ENCODE assay signal across 8 cellular contexts in the genomic region with DNA sequence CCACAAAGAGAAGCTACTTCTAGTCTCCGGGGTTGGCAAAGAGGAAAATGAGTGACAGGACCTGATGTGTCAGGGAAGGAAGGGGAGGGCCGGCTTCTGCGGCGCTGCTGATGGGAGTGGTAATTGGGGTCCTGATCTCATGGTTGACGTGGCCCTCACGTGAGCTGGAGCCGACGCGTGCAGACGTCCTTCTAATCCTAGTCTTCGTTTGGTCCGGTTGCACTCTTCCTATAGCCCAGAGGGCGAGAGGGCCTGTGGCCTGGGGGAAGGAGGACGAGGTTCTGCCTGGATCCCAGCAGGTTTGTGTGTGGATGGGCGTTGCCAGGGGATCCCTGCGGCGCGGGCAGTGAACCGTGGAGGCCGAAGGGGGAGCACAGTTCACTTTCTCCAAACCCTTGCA. TPM values are rescaled to one million over a fixed set of nuclear protein-coding genes. Genes with fewer than 3 reads are reported as not detected.
DNase-seq lines count a peak whose midpoint lies in the region; ATAC-seq lines count a peak whose summit lies in the region.

A gene (plus strand): TSS at position 186 of the 400 bp plus-strand sequence. CDS start 2,384 bp downstream, outside the sequence.

- intact Hi-C loops in left colon (cut with DNase I, micrococcal nuclease) = no loop called here

- ATAC-seq in left colon (peak; percentile 64), HG02588 (IDR thresholded peaks at IDR 0.05; ENCODE audit: unreplicated experiment) (no peak)

- DNase-seq in Ammon's horn (ENCODE audit: low spot score) = peak; percentile 85
- peak; percentile 59 for DNase-seq in HK-2 (ENCODE audit: unreplicated experiment)
- DNase-seq in T1000 (lab: John Stamatoyannopoulos, UW) = peak; percentile 10
- peak; percentile 2 for DNase-seq in effector CD8-positive, alpha-beta T cell (lab: John Stamatoyannopoulos, UW)
- peak; percentile 51 to 64 for DNase-seq in left colon
- peak; percentile 29 for DNase-seq in smooth muscle cell of the brain vasculature (ENCODE audit: low read depth, low spot score)
- no peak for DNase-seq in NK-92 treated with Interleukin-12 subunit alpha and Interleukin-12 subunit beta, amount 100 ng/mL, for 24 hours (lab: John Stamatoyannopoulos, UW)

RNA-seq across cellular contexts. Expression of the gene that starts here (rescaled TPM):
- 1 to 10 TPM; 4.4 to 9.6 TPM for total RNA-seq in left colon
